10 cellular contexts compared by ENCODE assay signal in the genomic region with DNA sequence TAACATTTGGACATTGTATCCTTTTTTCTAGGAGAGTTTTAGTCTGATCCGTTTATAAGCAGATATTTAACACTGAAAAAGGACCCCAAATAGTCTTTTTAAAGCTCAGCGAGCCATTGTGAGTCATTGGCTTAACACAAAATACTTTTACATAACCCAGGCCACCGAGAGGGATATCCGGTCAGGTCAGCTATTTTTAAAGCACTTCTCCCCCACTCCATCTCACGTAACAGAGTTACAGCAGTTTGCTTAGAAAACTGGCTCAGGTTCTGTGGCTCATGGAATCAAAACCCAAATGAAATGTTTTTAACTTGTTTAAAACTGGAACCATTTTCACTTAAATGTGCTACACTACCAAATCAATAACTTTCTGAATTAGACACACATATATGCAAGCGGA. TPM values are rescaled to one million over a fixed set of nuclear protein-coding genes. Genes with fewer than 3 reads are reported as not detected.
DNase-seq lines count a peak whose midpoint lies in the region; ATAC-seq and TF ChIP-seq lines count a peak whose summit lies in the region.
"Had no signal": no experiment of that assay in that cellular context is flagged by ENCODE, and none has a peak within 500 bp of the region (broad histone marks: within the 10 kb centered on the region; RNA-seq: fewer than 3 reads in every experiment).

No MANE protein-coding gene starts in this region.

- H3K4me3 Mint-ChIP-seq in activated CD8-positive, alpha-beta memory T cell treated with anti-CD3 and anti-CD28 coated beads, Interleukin-2, amount 10 ng/mL, durations not matched to agents 7 days and 5 days: no peak overlapping the region

- peaks cover 19% of the 10 kb centered on the region for H3K27me3 Mint-ChIP-seq in activated CD8-positive, alpha-beta memory T cell treated with anti-CD3 and anti-CD28 coated beads, Interleukin-2, amount 10 ng/mL, durations not matched to agents 7 days and 5 days

- no peak overlapping the region for H3K4me3 ChIP-seq in retinal pigment epithelial cell (ENCODE audit: low read length)

- H3K27ac Mint-ChIP-seq in activated CD8-positive, alpha-beta memory T cell treated with anti-CD3 and anti-CD28 coated beads, Interleukin-2, amount 10 ng/mL, durations not matched to agents 7 days and 5 days: no peak overlapping the region

- DNase-seq in caudate nucleus (lab: John Stamatoyannopoulos, UW) (no peak), retinal pigment epithelial cell (ENCODE audit: low read depth) (peak; percentile 65), inferior parietal cortex (ENCODE audit: extremely low spot score) (no peak), NCI-H128 (lab: John Stamatoyannopoulos, UW; ENCODE audit: unreplicated experiment) (no peak)
- DNase-seq in activated CD8-positive, alpha-beta memory T cell treated with anti-CD3 and anti-CD28 coated beads, Interleukin-2, amount 10 ng/mL, durations not matched to agents 7 days and 5 days: no peak
- DNase-seq: amniotic stem cell had no signal

- TF ChIP-seq CTCF in retinal pigment epithelial cell (conservative IDR thresholded peaks at IDR 0.05; ENCODE audit: low read depth, low read length): no peak

- H3K27ac ChIP-seq in caudate nucleus (ENCODE audit: low read depth, low read length): peak overlapping the region; percentile 4
- H3K27ac ChIP-seq: KMS-11 had no signal

- H3K4me1 Mint-ChIP-seq in activated CD8-positive, alpha-beta memory T cell treated with anti-CD3 and anti-CD28 coated beads, Interleukin-2, amount 10 ng/mL, durations not matched to agents 7 days and 5 days: no peaks in the 10 kb centered on the region

- ATAC-seq in GM19328 (IDR thresholded peaks at IDR 0.05; ENCODE audit: unreplicated experiment) (peak; percentile 68), HG03439 (IDR thresholded peaks at IDR 0.05; ENCODE audit: unreplicated experiment) (peak; percentile 68), HG03196 (IDR thresholded peaks at IDR 0.05; ENCODE audit: unreplicated experiment) (no peak)
- no peak for ATAC-seq in activated CD8-positive, alpha-beta memory T cell treated with anti-CD3 and anti-CD28 coated beads, Interleukin-2, amount 10 ng/mL, durations not matched to agents 7 days and 5 days

- H3K9me3 Mint-ChIP-seq in activated CD8-positive, alpha-beta memory T cell treated with anti-CD3 and anti-CD28 coated beads, Interleukin-2, amount 10 ng/mL, durations not matched to agents 7 days and 5 days (ENCODE audit: low read depth): no peaks in the 10 kb centered on the region

- CTCF ChIA-PET in activated CD8-positive, alpha-beta memory T cell treated with anti-CD3 and anti-CD28 coated beads, Interleukin-2, amount 10 ng/mL, durations not matched to agents 7 days and 5 days (lab: Charles Lee): no interaction called here

- H3K36me3 Mint-ChIP-seq in activated CD8-positive, alpha-beta memory T cell treated with anti-CD3 and anti-CD28 coated beads, Interleukin-2, amount 10 ng/mL, durations not matched to agents 7 days and 5 days: no peaks in the 10 kb centered on the region

RNA-seq across cellular contexts. Expression of gene COL4A3, which starts 23.9 kb away (rescaled TPM):
- not detected for total RNA-seq in activated CD8-positive, alpha-beta memory T cell treated with anti-CD3 and anti-CD28 coated beads, Interleukin-2, amount 10 ng/mL, durations not matched to agents 7 days and 5 days

RNA-seq across cellular contexts. Expression of gene COL4A4, which starts 24.3 kb away (rescaled TPM):
- not detected for total RNA-seq in activated CD8-positive, alpha-beta memory T cell treated with anti-CD3 and anti-CD28 coated beads, Interleukin-2, amount 10 ng/mL, durations not matched to agents 7 days and 5 days

Comparison
In these comparisons a context has a peak if more than half of its experiments do, and no peak if none do; other contexts are left out.
1. ATAC-seq: peak in GM19328 (single experiment) and HG03439 (single experiment); none in activated CD8-positive, alpha-beta memory T cell treated with anti-CD3 and anti-CD28 coated beads, Interleukin-2, amount 10 ng/mL, durations not matched to agents 7 days and 5 days (single experiment) and HG03196 (single experiment).